Comparison of ENCODE assay signal across 1 cellular context in the genomic region with DNA sequence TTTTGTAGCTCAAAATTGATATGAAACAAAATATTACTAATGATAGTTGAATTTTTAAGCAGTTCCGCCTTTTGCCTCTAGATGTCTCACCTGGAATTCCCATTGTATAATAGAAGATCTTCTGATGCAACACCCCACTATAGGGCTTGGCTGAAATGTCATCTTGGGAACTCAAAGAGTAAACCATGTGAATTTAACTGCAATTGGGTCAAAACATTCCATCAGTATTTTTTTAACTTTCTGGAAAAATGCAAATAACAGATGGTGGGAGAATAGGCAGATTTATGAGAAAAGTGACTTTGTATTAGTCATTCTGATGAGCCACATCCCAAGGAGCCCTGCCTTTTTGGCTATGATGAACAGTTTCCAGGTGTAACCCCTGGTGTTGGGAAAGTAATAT.
TF ChIP-seq lines count a peak whose summit lies in the region.

No MANE protein-coding gene starts in this region.

TF ChIP-seq in HCT116, 20 proteins besides CTCF, POLR2A, EP300 and RAD21 (continued from another document):
- TF ChIP-seq, protein P1, sequence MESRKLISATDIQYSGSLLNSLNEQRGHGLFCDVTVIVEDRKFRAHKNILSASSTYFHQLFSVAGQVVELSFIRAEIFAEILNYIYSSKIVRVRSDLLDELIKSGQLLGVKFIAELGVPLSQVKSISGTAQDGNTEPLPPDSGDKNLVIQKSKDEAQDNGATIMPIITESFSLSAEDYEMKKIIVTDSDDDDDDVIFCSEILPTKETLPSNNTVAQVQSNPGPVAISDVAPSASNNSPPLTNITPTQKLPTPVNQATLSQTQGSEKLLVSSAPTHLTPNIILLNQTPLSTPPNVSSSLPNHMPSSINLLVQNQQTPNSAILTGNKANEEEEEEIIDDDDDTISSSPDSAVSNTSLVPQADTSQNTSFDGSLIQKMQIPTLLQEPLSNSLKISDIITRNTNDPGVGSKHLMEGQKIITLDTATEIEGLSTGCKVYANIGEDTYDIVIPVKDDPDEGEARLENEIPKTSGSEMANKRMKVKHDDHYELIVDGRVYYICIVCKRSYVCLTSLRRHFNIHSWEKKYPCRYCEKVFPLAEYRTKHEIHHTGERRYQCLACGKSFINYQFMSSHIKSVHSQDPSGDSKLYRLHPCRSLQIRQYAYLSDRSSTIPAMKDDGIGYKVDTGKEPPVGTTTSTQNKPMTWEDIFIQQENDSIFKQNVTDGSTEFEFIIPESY (IDR thresholded peaks at IDR 0.05; ENCODE audit: extremely low read depth, insufficient replicate concordance, low read length), result no peak
- TF ChIP-seq, protein P2, sequence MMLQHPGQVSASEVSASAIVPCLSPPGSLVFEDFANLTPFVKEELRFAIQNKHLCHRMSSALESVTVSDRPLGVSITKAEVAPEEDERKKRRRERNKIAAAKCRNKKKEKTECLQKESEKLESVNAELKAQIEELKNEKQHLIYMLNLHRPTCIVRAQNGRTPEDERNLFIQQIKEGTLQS (IDR thresholded peaks at IDR 0.05), result 0 out of 2 replicates have a peak, but pooled peaks have one; percentile 63
- peak; percentile 83 for TF ChIP-seq CEBPB (IDR thresholded peaks at IDR 0.05; ENCODE audit: low read depth)
- TF ChIP-seq TCF7L2 (IDR thresholded peaks at IDR 0.05; ENCODE audit: borderline replicate concordance, extremely low read depth, insufficient read depth, insufficient read length), result no peak
- TF ChIP-seq JUND (IDR thresholded peaks at IDR 0.05), result peak; percentile 62
- peak; percentile 72 for TF ChIP-seq CBX3 (IDR thresholded peaks at IDR 0.05; ENCODE audit: low read depth)
- TF ChIP-seq SIN3A (IDR thresholded peaks at IDR 0.05; ENCODE audit: low read depth), result no peak
- TF ChIP-seq SP1 (IDR thresholded peaks at IDR 0.05; ENCODE audit: low read depth), result peak; percentile 35; the same call in 1 of the 2 replicates
TF ChIP-seq in HCT116: peak in this region for 6.
